Comparison of ENCODE assay signal across 8 cellular contexts in the genomic region with DNA sequence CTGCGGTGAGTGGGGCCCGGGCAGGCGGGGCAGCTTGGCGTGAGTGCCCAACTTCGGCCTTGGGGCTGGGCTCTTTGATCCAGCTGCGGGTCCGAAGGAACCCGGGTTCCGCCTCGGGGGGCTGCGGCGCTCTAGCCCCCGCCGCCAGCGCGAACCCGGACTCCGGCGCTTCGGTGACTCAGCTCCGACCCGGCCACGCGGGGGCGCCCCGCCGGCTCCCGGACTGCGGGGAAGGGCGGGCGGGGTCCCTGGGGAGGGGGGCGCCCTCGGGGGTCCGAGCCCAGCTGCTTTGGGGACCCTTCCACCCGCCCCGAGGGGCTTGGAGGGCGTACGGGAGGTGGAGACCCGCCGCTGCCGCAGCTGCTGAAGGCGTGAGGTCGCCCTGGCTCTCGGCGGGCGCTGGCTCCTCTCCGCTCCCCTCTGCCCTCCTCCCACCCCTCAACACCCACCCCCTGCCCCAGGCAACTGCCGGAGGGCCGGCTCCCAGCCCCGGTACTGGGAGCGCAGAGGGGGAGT. TPM values are rescaled to one million over a fixed set of nuclear protein-coding genes. Genes with fewer than 3 reads are reported as not detected.
A peak's percentile ranks its signal among the peaks of the same experiment; 100 is the strongest.
DNase-seq lines count a peak whose midpoint lies in the region; ATAC-seq lines count a peak whose summit lies in the region.

No MANE protein-coding gene starts in this region.

- H3K27ac ChIP-seq in mucosa of rectum (ENCODE audit: low read depth in 2 of 2, low read length in 2 of 2) = peak overlapping the region; percentile 56

- H3K4me1 ChIP-seq in mucosa of rectum (ENCODE audit: control insufficient read depth in 2 of 2, insufficient read depth in 2 of 2, low read length in 2 of 2) = peaks cover 14 to 25% of the 10 kb centered on the region in 2 donors

- H3K9me3 Mint-ChIP-seq in activated CD4-positive, alpha-beta T cell treated with anti-CD3 and anti-CD28 coated beads, Interleukin-2, amount 10 ng/mL, durations not matched to agents 7 days and 5 days = no peaks in the 10 kb centered on the region
- no peaks in the 10 kb centered on the region for H3K9me3 Mint-ChIP-seq in effector memory CD8-positive, alpha-beta T cell
- H3K9me3 Mint-ChIP-seq in stimulated activated naive CD8-positive, alpha-beta T cell treated with anti-CD3 and anti-CD28 coated beads, Interleukin-15, Interleukin-2, amounts not matched to agents 100 ng/mL and 50 ng/mL, for 24 hours = no peaks in the 10 kb centered on the region

- H3K4me3 ChIP-seq in mucosa of rectum (ENCODE audit: low read length in 2 of 2) = peak overlapping the region; percentile 70 to 74

- H3K27ac Mint-ChIP-seq in activated CD4-positive, alpha-beta T cell treated with anti-CD3 and anti-CD28 coated beads, Interleukin-2, amount 10 ng/mL, durations not matched to agents 7 days and 5 days = no peak overlapping the region
- H3K27ac Mint-ChIP-seq in effector memory CD8-positive, alpha-beta T cell = no peak overlapping the region
- no peak overlapping the region for H3K27ac Mint-ChIP-seq in stimulated activated naive CD8-positive, alpha-beta T cell treated with anti-CD3 and anti-CD28 coated beads, Interleukin-15, Interleukin-2, amounts not matched to agents 100 ng/mL and 50 ng/mL, for 24 hours

- CTCF ChIA-PET in activated CD4-positive, alpha-beta T cell treated with anti-CD3 and anti-CD28 coated beads, Interleukin-2, amount 10 ng/mL, durations not matched to agents 7 days and 5 days (lab: Charles Lee) = interaction anchor here (0.6 to 2.8 kb wide), 21 partner anchors 9 to 93 kb away, joined by 3 to 23 read pairs (median 4); a partner anchor contains a TSS

- no peaks in the 10 kb centered on the region for H3K27me3 ChIP-seq in mucosa of rectum (ENCODE audit: control insufficient read depth in 2 of 2, insufficient read depth in 2 of 2, low read length in 2 of 2)

- no peaks in the 10 kb centered on the region for H3K36me3 Mint-ChIP-seq in activated CD4-positive, alpha-beta T cell treated with anti-CD3 and anti-CD28 coated beads, Interleukin-2, amount 10 ng/mL, durations not matched to agents 7 days and 5 days (ENCODE audit: low read depth)
- peaks cover 7% of the 10 kb centered on the region for H3K36me3 Mint-ChIP-seq in effector memory CD8-positive, alpha-beta T cell (ENCODE audit: insufficient read depth)
- H3K36me3 Mint-ChIP-seq in stimulated activated naive CD8-positive, alpha-beta T cell treated with anti-CD3 and anti-CD28 coated beads, Interleukin-15, Interleukin-2, amounts not matched to agents 100 ng/mL and 50 ng/mL, for 24 hours (ENCODE audit: low read depth) = no peaks in the 10 kb centered on the region

- peaks cover 27% of the 10 kb centered on the region for H3K27me3 Mint-ChIP-seq in activated CD4-positive, alpha-beta T cell treated with anti-CD3 and anti-CD28 coated beads, Interleukin-2, amount 10 ng/mL, durations not matched to agents 7 days and 5 days
- peaks cover 0 to 9% of the 10 kb centered on the region in 2 donors for H3K27me3 Mint-ChIP-seq in effector memory CD8-positive, alpha-beta T cell
- peaks cover 16% of the 10 kb centered on the region for H3K27me3 Mint-ChIP-seq in stimulated activated naive CD8-positive, alpha-beta T cell treated with anti-CD3 and anti-CD28 coated beads, Interleukin-15, Interleukin-2, amounts not matched to agents 100 ng/mL and 50 ng/mL, for 24 hours

- peak; percentile 36 for DNase-seq in NCI-H1092 treated with DMSO at 0.1 percent for 48 hours (lab: John Stamatoyannopoulos, UW)
- DNase-seq in NCI-H1092 (lab: John Stamatoyannopoulos, UW) = no peak
- peak; percentile 71 for DNase-seq in HuH-7 (ENCODE audit: low spot score)
- peak; percentile 40 for DNase-seq in activated CD4-positive, alpha-beta T cell treated with anti-CD3 and anti-CD28 coated beads, Interleukin-2, amount 10 ng/mL, durations not matched to agents 7 days and 5 days
- peak; percentile 24 to 39 (median 31) for DNase-seq in effector memory CD8-positive, alpha-beta T cell

- H3K9ac ChIP-seq in mucosa of rectum (ENCODE audit: low read depth in 1 of 2, low read length in 2 of 2) = peak overlapping the region; percentile 47 to 77

- H3K4me3 Mint-ChIP-seq in activated CD4-positive, alpha-beta T cell treated with anti-CD3 and anti-CD28 coated beads, Interleukin-2, amount 10 ng/mL, durations not matched to agents 7 days and 5 days = no peak overlapping the region
- peak overlapping the region; percentile 80 to 82 for H3K4me3 Mint-ChIP-seq in effector memory CD8-positive, alpha-beta T cell
- peak overlapping the region; percentile 66 for H3K4me3 Mint-ChIP-seq in stimulated activated naive CD8-positive, alpha-beta T cell treated with anti-CD3 and anti-CD28 coated beads, Interleukin-15, Interleukin-2, amounts not matched to agents 100 ng/mL and 50 ng/mL, for 24 hours

- POLR2A ChIA-PET in activated CD4-positive, alpha-beta T cell treated with anti-CD3 and anti-CD28 coated beads, Interleukin-2, amount 10 ng/mL, durations not matched to agents 7 days and 5 days (lab: Charles Lee) = interaction anchor here (0.9 kb wide), 1 partner anchor 14 kb away, joined by 4 read pairs; no protein-coding TSS in a partner anchor

- H3K9me3 ChIP-seq in mucosa of rectum (ENCODE audit: control insufficient read depth in 2 of 2, low read length in 2 of 2) = no peaks in the 10 kb centered on the region

- peak; percentile 65 for ATAC-seq in effector memory CD8-positive, alpha-beta T cell (replicated peaks)
- no peak for ATAC-seq in HG03196 (IDR thresholded peaks at IDR 0.05; ENCODE audit: unreplicated experiment)

- peaks cover 2 to 5% of the 10 kb centered on the region in 2 donors for H3K36me3 ChIP-seq in mucosa of rectum (ENCODE audit: control insufficient read depth in 2 of 2, insufficient read depth in 2 of 2, low read length in 2 of 2)

- peaks cover 8% of the 10 kb centered on the region for H3K4me1 Mint-ChIP-seq in activated CD4-positive, alpha-beta T cell treated with anti-CD3 and anti-CD28 coated beads, Interleukin-2, amount 10 ng/mL, durations not matched to agents 7 days and 5 days
- H3K4me1 Mint-ChIP-seq in effector memory CD8-positive, alpha-beta T cell (ENCODE audit: low read depth in 2 of 2) = peaks cover 6 to 13% of the 10 kb centered on the region in 2 donors
- H3K4me1 Mint-ChIP-seq in stimulated activated naive CD8-positive, alpha-beta T cell treated with anti-CD3 and anti-CD28 coated beads, Interleukin-15, Interleukin-2, amounts not matched to agents 100 ng/mL and 50 ng/mL, for 24 hours (ENCODE audit: low read depth) = peaks cover 11% of the 10 kb centered on the region

RNA-seq across cellular contexts. Expression of a gene that starts 0.5 kb away (rescaled TPM):
- total RNA-seq in activated CD4-positive, alpha-beta T cell treated with anti-CD3 and anti-CD28 coated beads, Interleukin-2, amount 10 ng/mL, durations not matched to agents 7 days and 5 days = 1 to 10 TPM; 3.1 to 3.6 TPM
